Comparison of ENCODE assay signal across 5 cellular contexts in genomic region chr5:180435594-180435993, GRCh38.
"Had no signal": no experiment of that assay in that cellular context is flagged by ENCODE, and none has a peak within 500 bp of the region (broad histone marks: within the 10 kb centered on the region; RNA-seq: fewer than 3 reads in every experiment).

No MANE protein-coding gene starts in this region.

- H2AFZ ChIP-seq: GM23338 had no signal

- H3K4me3 ChIP-seq: GM23338, K562 had no signal

- H3K4me2 ChIP-seq: GM23338 had no signal

- DNase-seq: H9, HCEC 1CT, IMR-90 had no signal
